Comparison of ENCODE assay signal across 9 cellular contexts in genomic region chr15:67253103-67253502, GRCh38. TPM values are rescaled to one million over a fixed set of nuclear protein-coding genes. Genes with fewer than 3 reads are reported as not detected.
DNase-seq lines count a peak whose midpoint lies in the region; ATAC-seq, FAIRE-seq and TF ChIP-seq lines count a peak whose summit lies in the region.
"Had no signal": no experiment of that assay in that cellular context is flagged by ENCODE, and none has a peak within 500 bp of the region (broad histone marks: within the 10 kb centered on the region; RNA-seq: fewer than 3 reads in every experiment).

No MANE protein-coding gene starts in this region.

- peak overlapping the region; percentile 99 for H3K4me3 Mint-ChIP-seq in activated T-cell treated with anti-CD3 and anti-CD28 coated beads, Interleukin-2, amount 50 U/mL, for 4 hours
- peak overlapping the region; percentile 98 for H3K4me3 Mint-ChIP-seq in activated T-helper 17 cell treated with anti-CD3 and anti-CD28 coated beads, Interleukin-2, amount 50 U/mL, for 72 hours

- H3K4me1 ChIP-seq in subcutaneous abdominal adipose tissue (ENCODE audit: control insufficient read depth in 5 of 5, insufficient read depth in 5 of 5, low read length in 5 of 5): peaks cover 0 to 25% (median 17%) of the 10 kb centered on the region in 5 donors

- H3K9ac ChIP-seq in subcutaneous abdominal adipose tissue (ENCODE audit: low read length in 5 of 5): peak overlapping the region in 1 of 5 donors; percentile 92

- H3K36me3 Mint-ChIP-seq in activated T-cell treated with anti-CD3 and anti-CD28 coated beads, Interleukin-2, amount 50 U/mL, for 4 hours (ENCODE audit: insufficient read depth): peaks cover 6% of the 10 kb centered on the region
- peaks cover 21% of the 10 kb centered on the region for H3K36me3 Mint-ChIP-seq in activated T-helper 17 cell treated with anti-CD3 and anti-CD28 coated beads, Interleukin-2, amount 50 U/mL, for 72 hours (ENCODE audit: low read depth)

- H3K9me3 ChIP-seq in iPS-18c (ENCODE audit: control insufficient read depth, insufficient read depth, low read length): no peaks in the 10 kb centered on the region
- H3K9me3 ChIP-seq in subcutaneous abdominal adipose tissue (ENCODE audit: control insufficient read depth in 5 of 5, low read length in 5 of 5): no peaks in the 10 kb centered on the region

- peaks cover 43% of the 10 kb centered on the region for H3K4me1 Mint-ChIP-seq in activated T-cell treated with anti-CD3 and anti-CD28 coated beads, Interleukin-2, amount 50 U/mL, for 4 hours (ENCODE audit: low read depth)
- peaks cover 30% of the 10 kb centered on the region for H3K4me1 Mint-ChIP-seq in activated T-helper 17 cell treated with anti-CD3 and anti-CD28 coated beads, Interleukin-2, amount 50 U/mL, for 72 hours

- no peaks in the 10 kb centered on the region for H3K27me3 Mint-ChIP-seq in activated T-cell treated with anti-CD3 and anti-CD28 coated beads, Interleukin-2, amount 50 U/mL, for 4 hours (ENCODE audit: low read depth)
- H3K27me3 Mint-ChIP-seq in activated T-helper 17 cell treated with anti-CD3 and anti-CD28 coated beads, Interleukin-2, amount 50 U/mL, for 72 hours: no peaks in the 10 kb centered on the region

- H3K27ac Mint-ChIP-seq in activated T-helper 17 cell treated with anti-CD3 and anti-CD28 coated beads, Interleukin-2, amount 50 U/mL, for 72 hours: peak overlapping the region; percentile 99

- no peaks in the 10 kb centered on the region for H3K27me3 ChIP-seq in subcutaneous abdominal adipose tissue (ENCODE audit: control insufficient read depth in 5 of 5, insufficient read depth in 4 of 5, low read length in 5 of 5)

- no peak for ATAC-seq in activated T-cell treated with anti-CD3 and anti-CD28 coated beads, Interleukin-2, amount 50 U/mL, for 4 hours
- ATAC-seq in activated T-helper 17 cell treated with anti-CD3 and anti-CD28 coated beads, Interleukin-2, amount 50 U/mL, for 72 hours (replicated peaks): no peak
- ATAC-seq in GM19467 (IDR thresholded peaks at IDR 0.05; ENCODE audit: unreplicated experiment): no peak
- ATAC-seq in HG03196 (IDR thresholded peaks at IDR 0.05; ENCODE audit: unreplicated experiment): no peak

- DNase-seq in activated T-cell treated with anti-CD3 and anti-CD28 coated beads, Interleukin-2, amount 50 U/mL, for 4 hours: no peak
- no peak for DNase-seq in activated T-cell treated with anti-CD3 and anti-CD28 coated beads for 4 hours
- DNase-seq in H54 (ENCODE audit: insufficient read length, low spot score): no peak
- DNase-seq: COR-L47 had no signal

- no peaks in the 10 kb centered on the region for H3K9me3 Mint-ChIP-seq in activated T-cell treated with anti-CD3 and anti-CD28 coated beads, Interleukin-2, amount 50 U/mL, for 4 hours
- H3K9me3 Mint-ChIP-seq in activated T-helper 17 cell treated with anti-CD3 and anti-CD28 coated beads, Interleukin-2, amount 50 U/mL, for 72 hours: no peaks in the 10 kb centered on the region

- FAIRE-seq in H54 (lab: Jason Lieb, UNC): no peak

- peak overlapping the region; percentile 95; the same call in 1 of the 2 replicates for H3K4me3 ChIP-seq in iPS-18c (ENCODE audit: insufficient read depth, low read depth, low read length)
- peak overlapping the region in 4 of 5 donors; percentile 86 to 96 (median 93) for H3K4me3 ChIP-seq in subcutaneous abdominal adipose tissue (ENCODE audit: low read depth in 1 of 5, low read length in 5 of 5)

- H3K36me3 ChIP-seq in subcutaneous abdominal adipose tissue (ENCODE audit: control insufficient read depth in 5 of 5, insufficient read depth in 5 of 5, low read length in 5 of 5): no peaks in the 10 kb centered on the region

- H3K27ac ChIP-seq in subcutaneous abdominal adipose tissue (ENCODE audit: low read depth, low read length): no peak overlapping the region

- no peak for TF ChIP-seq POLR2A in H54 (IDR thresholded peaks at IDR 0.05; ENCODE audit: low read depth, low read length)

RNA-seq across cellular contexts. Expression of gene AAGAB, which starts 1.4 kb away (rescaled TPM):
- total RNA-seq in activated T-cell treated with anti-CD3 and anti-CD28 coated beads, Interleukin-2, amount 50 U/mL, for 4 hours: 10 to 100 TPM; 46.7 to 50.2 (median 48.5) TPM
- total RNA-seq in activated T-helper 17 cell treated with anti-CD3 and anti-CD28 coated beads, Interleukin-2, amount 50 U/mL, for 72 hours: 10 to 100 TPM; 32.8 to 52.0 TPM

RNA-seq across cellular contexts. Expression of gene IQCH, which starts 1.5 kb away (rescaled TPM):
- under 1 TPM; 0.53 to 0.95 (median 0.53) TPM for total RNA-seq in activated T-cell treated with anti-CD3 and anti-CD28 coated beads, Interleukin-2, amount 50 U/mL, for 4 hours
- total RNA-seq in activated T-helper 17 cell treated with anti-CD3 and anti-CD28 coated beads, Interleukin-2, amount 50 U/mL, for 72 hours: under 1 TPM; 0.77 to 0.89 TPM
